Comparison of ENCODE assay signal across 18 cellular contexts in genomic region chr6:17446713-17447112, GRCh38. TPM values are rescaled to one million over a fixed set of nuclear protein-coding genes. Genes with fewer than 3 reads are reported as not detected.
DNase-seq lines count a peak whose midpoint lies in the region; ATAC-seq and TF ChIP-seq lines count a peak whose summit lies in the region.
"Had no signal": no experiment of that assay in that cellular context is flagged by ENCODE, and none has a peak within 500 bp of the region (broad histone marks: within the 10 kb centered on the region; RNA-seq: fewer than 3 reads in every experiment).

No MANE protein-coding gene starts in this region.

- H3K4me1 ChIP-seq in right atrium auricular region, result no peaks in the 10 kb centered on the region
- H3K4me1 ChIP-seq: Peyer's patch had no signal

- no peaks in the 10 kb centered on the region for H3K9me3 Mint-ChIP-seq in osteocyte (ENCODE audit: unreplicated experiment)
- H3K9me3 Mint-ChIP-seq: central memory CD8-positive, alpha-beta T cell had no signal

- no peak overlapping the region for H3K27ac ChIP-seq in right atrium auricular region
- H3K27ac ChIP-seq: Peyer's patch had no signal

- peaks cover 15% of the 10 kb centered on the region for H3K36me3 Mint-ChIP-seq in osteocyte (ENCODE audit: unreplicated experiment)

- H3K9me3 ChIP-seq in right atrium auricular region, result no peaks in the 10 kb centered on the region
- H3K9me3 ChIP-seq: MG63, Peyer's patch, SK-N-SH had no signal

- H3K4me3 Mint-ChIP-seq in osteocyte (ENCODE audit: unreplicated experiment), result no peak overlapping the region
- H3K4me3 Mint-ChIP-seq: B cell; central memory CD8-positive, alpha-beta T cell had no signal

- peak; percentile 30 for ATAC-seq in GM18907 (IDR thresholded peaks at IDR 0.05; ENCODE audit: unreplicated experiment)
- peak; percentile 40 for ATAC-seq in GM21786 (IDR thresholded peaks at IDR 0.05; ENCODE audit: unreplicated experiment)
- ATAC-seq: left ventricle myocardium superior had no signal

- H3K36me3 ChIP-seq in right atrium auricular region, result no peaks in the 10 kb centered on the region
- H3K36me3 ChIP-seq: MG63, Peyer's patch had no signal

- no peak overlapping the region for H3K4me3 ChIP-seq in right atrium auricular region
- H3K4me3 ChIP-seq: MG63, Peyer's patch had no signal

- no peaks in the 10 kb centered on the region for H3K27me3 Mint-ChIP-seq in osteocyte (ENCODE audit: unreplicated experiment)

- no peak for TF ChIP-seq CTCF in osteocyte (IDR thresholded peaks at IDR 0.05)
- TF ChIP-seq CTCF in right atrium auricular region (IDR thresholded peaks at IDR 0.05), result no peak

- peaks cover 37% of the 10 kb centered on the region for H3K4me1 Mint-ChIP-seq in osteocyte (ENCODE audit: unreplicated experiment)
- H3K4me1 Mint-ChIP-seq: central memory CD8-positive, alpha-beta T cell had no signal

- H3K27me3 ChIP-seq in right atrium auricular region, result no peaks in the 10 kb centered on the region
- H3K27me3 ChIP-seq: MG63, Peyer's patch had no signal

- DNase-seq in NCI-H69 (lab: John Stamatoyannopoulos, UW), result peak; percentile 32
- DNase-seq in osteocyte (ENCODE audit: extremely low spot score, unreplicated experiment), result no peak
- DNase-seq in right atrium auricular region (ENCODE audit: low spot score), result no peak
- no peak for DNase-seq in activated naive CD4-positive, alpha-beta T cell treated with Interleukin-2 at 50 U/mL for 16 hours
- DNase-seq in stimulated activated CD4-positive, alpha-beta T cell treated with anti-CD3 and anti-CD28 coated beads, Interleukin-1b, Interleukin-23, amount 100 ng/mL, for 48 hours, result no peak
- DNase-seq: activated CD4-positive, alpha-beta T cell treated with anti-CD3 and anti-CD28 coated beads, Interleukin-2, amount 50 U/mL, for 48 hours; DMS153; left ventricle myocardium superior; MG63; NCI-H2029; Peyer's patch; posterior cingulate gyrus; SK-N-SH; stimulated activated CD4-positive, alpha-beta T cell treated with anti-CD3 and anti-CD28 coated beads, Interleukin-15, amount 100 ng/mL, for 24 hours had no signal

- H3K27ac Mint-ChIP-seq in osteocyte (ENCODE audit: unreplicated experiment), result peak overlapping the region; percentile 38
- H3K27ac Mint-ChIP-seq: B cell had no signal

RNA-seq across cellular contexts. Expression of gene CAP2, which starts 53.3 kb away (rescaled TPM):
- total RNA-seq in osteocyte (71.8 and 83.6 TPM in 2 replicates), right atrium auricular region (10 to 100 TPM; 59.9 to 63.6 TPM)
- total RNA-seq: B cell had no signal
